19 cellular contexts compared by ENCODE assay signal in genomic region chr5:32042571-32042970, GRCh38.
DNase-seq lines count a peak whose midpoint lies in the region; ATAC-seq, FAIRE-seq and TF ChIP-seq lines count a peak whose summit lies in the region.
"Had no signal": no experiment of that assay in that cellular context is flagged by ENCODE, and none has a peak within 500 bp of the region (broad histone marks: within the 10 kb centered on the region; RNA-seq: fewer than 3 reads in every experiment).

No MANE protein-coding gene starts in this region.

- H3K79me2 ChIP-seq in astrocyte (ENCODE audit: insufficient read depth, low read length), result no peaks in the 10 kb centered on the region

- H3K27ac Mint-ChIP-seq in astrocyte (ENCODE audit: unreplicated experiment), result peak overlapping the region; percentile 62
- H3K27ac Mint-ChIP-seq in activated CD4-positive, alpha-beta T cell treated with anti-CD3 and anti-CD28 coated beads, Interleukin-2, amount 10 ng/mL, durations not matched to agents 24 days and 14 days, result no peak overlapping the region
- H3K27ac Mint-ChIP-seq: activated B cell treated with CpG ODN at 0.5 μM for 24 hours had no signal

- H3K27me3 Mint-ChIP-seq in astrocyte (ENCODE audit: low read depth, unreplicated experiment), result no peaks in the 10 kb centered on the region
- peaks cover 3% of the 10 kb centered on the region for H3K27me3 Mint-ChIP-seq in activated CD4-positive, alpha-beta T cell treated with anti-CD3 and anti-CD28 coated beads, Interleukin-2, amount 10 ng/mL, durations not matched to agents 24 days and 14 days

- FAIRE-seq in astrocyte (lab: Jason Lieb, UNC), result no peak
- FAIRE-seq: G401.6 had no signal

- H3K4me2 ChIP-seq in astrocyte (ENCODE audit: low read length), result peak overlapping the region; percentile 23

- ATAC-seq in heart left ventricle (peak in 3 of 4 donors; percentile 66 to 75 (median 75)), HG03432 (IDR thresholded peaks at IDR 0.05; ENCODE audit: unreplicated experiment) (no peak)
- ATAC-seq: body of pancreas had no signal

- H3K4me1 Mint-ChIP-seq in astrocyte (ENCODE audit: low read depth, unreplicated experiment), result peaks cover 11% of the 10 kb centered on the region
- no peaks in the 10 kb centered on the region for H3K4me1 Mint-ChIP-seq in activated CD4-positive, alpha-beta T cell treated with anti-CD3 and anti-CD28 coated beads, Interleukin-2, amount 10 ng/mL, durations not matched to agents 24 days and 14 days
- H3K4me1 Mint-ChIP-seq: activated B cell treated with CpG ODN at 0.5 μM for 24 hours had no signal

- H3K9me3 Mint-ChIP-seq in astrocyte (ENCODE audit: unreplicated experiment), result peaks cover 9% of the 10 kb centered on the region
- no peaks in the 10 kb centered on the region for H3K9me3 Mint-ChIP-seq in activated CD4-positive, alpha-beta T cell treated with anti-CD3 and anti-CD28 coated beads, Interleukin-2, amount 10 ng/mL, durations not matched to agents 24 days and 14 days
- H3K9me3 Mint-ChIP-seq: activated B cell treated with CpG ODN at 0.5 μM for 24 hours had no signal

- TF ChIP-seq CTCF in heart left ventricle (IDR thresholded peaks at IDR 0.05) (no peak), right atrium auricular region (IDR thresholded peaks at IDR 0.05) (no peak), astrocyte (IDR thresholded peaks at IDR 0.05; ENCODE audit: insufficient read depth, low read depth, low read length) (no peak), tibial nerve (IDR thresholded peaks at IDR 0.05) (no peak)

- DNase-seq in heart left ventricle (no peak), right atrium auricular region (ENCODE audit: low spot score) (no peak), astrocyte (ENCODE audit: low read depth) (no peak), kidney tubule cell (ENCODE audit: low spot score) (peak; percentile 83), tibial nerve (ENCODE audit: low spot score in 2 of 2) (peak in 1 of 2 donors; percentile 46), LoVo (ENCODE audit: low spot score) (no peak)
- no peak for DNase-seq in activated CD4-positive, alpha-beta T cell treated with anti-CD3 and anti-CD28 coated beads, Interleukin-2, amount 10 ng/mL, durations not matched to agents 24 days and 14 days
- DNase-seq: activated B cell treated with CpG ODN at 0.5 μM for 24 hours; activated CD8-positive, alpha-beta memory T cell treated with anti-CD3 and anti-CD28 coated beads, Interleukin-2, amount 50 U/mL, for 4 hours; activated naive CD4-positive, alpha-beta T cell treated with Interleukin-2 at 50 U/mL for 16 hours; H7; NCI-H146; NCI-H345; posterior cingulate gyrus; stimulated activated CD4-positive, alpha-beta T cell treated with anti-CD3 and anti-CD28 coated beads, Interleukin-15, amount 100 ng/mL, for 24 hours; thyroid gland had no signal

- H3K27ac ChIP-seq in heart left ventricle, result peak overlapping the region in 6 of 12 donors; percentile 7 to 55 (median 37)
- H3K27ac ChIP-seq in right atrium auricular region, result no peak overlapping the region
- H3K27ac ChIP-seq in astrocyte (ENCODE audit: low read depth, low read length), result no peak overlapping the region
- H3K27ac ChIP-seq in tibial nerve, result peak overlapping the region; percentile 14 to 83 (median 53)
- H3K27ac ChIP-seq: body of pancreas, thyroid gland had no signal

- H3K27me3 ChIP-seq in heart left ventricle (no peaks in the 10 kb centered on the region), right atrium auricular region (no peaks in the 10 kb centered on the region), astrocyte (ENCODE audit: insufficient read depth, low read length) (peaks cover 2% of the 10 kb centered on the region), tibial nerve (no peaks in the 10 kb centered on the region)
- H3K27me3 ChIP-seq: body of pancreas, thyroid gland had no signal

- H2AFZ ChIP-seq in astrocyte (ENCODE audit: low read depth, low read length), result no peak overlapping the region

- peaks cover 0 to 16% (median 7%) of the 10 kb centered on the region in 9 donors for H3K36me3 ChIP-seq in heart left ventricle
- H3K36me3 ChIP-seq in right atrium auricular region, result no peaks in the 10 kb centered on the region
- H3K36me3 ChIP-seq in astrocyte (ENCODE audit: insufficient read depth, low read length), result no peaks in the 10 kb centered on the region
- peaks cover 0 to 29% (median 0%) of the 10 kb centered on the region in 3 donors for H3K36me3 ChIP-seq in tibial nerve
- H3K36me3 ChIP-seq: thyroid gland had no signal

- TF ChIP-seq POLR2A in heart left ventricle (IDR thresholded peaks at IDR 0.05) (no peak), tibial nerve (IDR thresholded peaks at IDR 0.05) (no peak)

- no peak overlapping the region for H3K9ac ChIP-seq in astrocyte (ENCODE audit: low read length)

- peaks cover 14% of the 10 kb centered on the region for H3K36me3 Mint-ChIP-seq in astrocyte (ENCODE audit: low read depth, unreplicated experiment)
- H3K36me3 Mint-ChIP-seq in activated CD4-positive, alpha-beta T cell treated with anti-CD3 and anti-CD28 coated beads, Interleukin-2, amount 10 ng/mL, durations not matched to agents 24 days and 14 days (ENCODE audit: low read depth), result no peaks in the 10 kb centered on the region

- peak in 1 of 2 donors; percentile 71 for TF ChIP-seq EP300 in tibial nerve (IDR thresholded peaks at IDR 0.05)

- H3K4me1 ChIP-seq in heart left ventricle, result peaks cover 0 to 23% (median 12%) of the 10 kb centered on the region in 12 donors
- peaks cover 0 to 13% of the 10 kb centered on the region in 2 donors for H3K4me1 ChIP-seq in right atrium auricular region
- H3K4me1 ChIP-seq in astrocyte (ENCODE audit: insufficient read depth, low read length), result peaks cover 10% of the 10 kb centered on the region
- H3K4me1 ChIP-seq in tibial nerve, result peaks cover 0 to 34% (median 11%) of the 10 kb centered on the region in 4 donors
- H3K4me1 ChIP-seq: body of pancreas, thyroid gland had no signal

- intact Hi-C loops in heart left ventricle (cut with DNase I), result no loop called here
- intact Hi-C loops in activated CD4-positive, alpha-beta T cell treated with anti-CD3 and anti-CD28 coated beads, Interleukin-2, amount 10 ng/mL, durations not matched to agents 24 days and 14 days (cut with micrococcal nuclease), result no loop called here

- H3K4me3 Mint-ChIP-seq in astrocyte (ENCODE audit: unreplicated experiment), result no peak overlapping the region
- H3K4me3 Mint-ChIP-seq in activated CD4-positive, alpha-beta T cell treated with anti-CD3 and anti-CD28 coated beads, Interleukin-2, amount 10 ng/mL, durations not matched to agents 24 days and 14 days, result no peak overlapping the region
- H3K4me3 Mint-ChIP-seq: activated B cell treated with CpG ODN at 0.5 μM for 24 hours had no signal

- no peaks in the 10 kb centered on the region for H4K20me1 ChIP-seq in astrocyte (ENCODE audit: insufficient read depth, low read length)

- no peaks in the 10 kb centered on the region for H3K9me3 ChIP-seq in heart left ventricle
- H3K9me3 ChIP-seq in right atrium auricular region, result no peaks in the 10 kb centered on the region
- H3K9me3 ChIP-seq in astrocyte (ENCODE audit: insufficient read depth, low read depth, low read length), result no peaks in the 10 kb centered on the region
- no peaks in the 10 kb centered on the region for H3K9me3 ChIP-seq in tibial nerve
- H3K9me3 ChIP-seq: body of pancreas, thyroid gland had no signal

- no peak overlapping the region for H3K4me3 ChIP-seq in heart left ventricle
- H3K4me3 ChIP-seq in right atrium auricular region, result no peak overlapping the region
- H3K4me3 ChIP-seq in astrocyte (ENCODE audit: insufficient read depth, low read depth, low read length), result no peak overlapping the region
- no peak overlapping the region for H3K4me3 ChIP-seq in tibial nerve
- H3K4me3 ChIP-seq: body of pancreas, thyroid gland had no signal

- WGBS in heart left ventricle, 4 donors, result 44 to 52% (median 50%) methylated on average over 7 of the region's 7 CpGs
- 19 to 30% methylated on average over 7 of the region's 7 CpGs for WGBS in tibial nerve, 2 donors

Comparison
In these comparisons a context has a peak if more than half of its experiments do, and no peak if none do; other contexts are left out.
1. H3K27ac ChIP-seq: peak in tibial nerve (4 of 4); none in right atrium auricular region (0 of 2) and astrocyte (single experiment).